8 cellular contexts compared by ENCODE assay signal in the genomic region with DNA sequence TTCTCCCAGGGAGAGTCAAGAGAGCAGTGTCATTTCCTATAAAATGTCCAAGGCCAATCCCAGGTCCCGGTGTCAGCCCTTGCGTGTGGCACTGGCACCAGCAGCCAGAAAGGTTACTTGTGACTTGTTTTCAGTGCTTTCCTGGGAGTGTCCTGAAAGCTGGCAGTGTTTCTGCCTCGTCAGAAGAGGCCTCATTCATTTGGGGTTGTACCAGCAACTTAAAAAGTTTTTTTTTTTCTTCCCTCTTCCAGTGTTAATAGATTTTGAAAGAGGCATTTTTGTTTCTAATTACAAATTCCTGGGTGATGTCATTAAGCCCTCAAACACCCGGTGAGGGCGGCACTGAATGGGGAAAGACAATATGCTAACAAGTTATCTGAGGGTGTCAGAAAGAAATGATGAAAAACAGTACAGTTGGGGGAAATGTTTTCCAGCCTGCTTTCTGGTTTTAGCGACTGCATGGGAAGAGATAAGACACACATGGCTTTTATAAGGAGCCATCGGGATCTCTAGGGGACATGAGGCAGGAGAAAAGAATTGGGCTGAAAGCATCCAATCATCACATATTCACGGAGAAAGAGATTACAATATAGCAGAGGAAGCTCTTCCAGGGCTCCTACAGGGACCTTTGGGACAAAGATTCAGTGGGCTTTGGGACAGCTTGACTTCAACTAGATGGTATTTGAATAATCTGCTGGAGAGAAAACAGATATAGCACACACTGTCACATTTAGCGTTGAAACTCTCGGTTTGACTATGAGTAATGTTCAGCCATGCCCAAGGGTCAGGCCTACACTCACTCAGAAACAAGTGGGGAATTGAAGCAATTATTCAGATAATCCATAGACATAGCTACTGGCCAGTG.
DNase-seq lines count a peak whose midpoint lies in the region; ATAC-seq and TF ChIP-seq lines count a peak whose summit lies in the region.

No MANE protein-coding gene starts in this region.

- ATAC-seq in GM19035 (IDR thresholded peaks at IDR 0.05; ENCODE audit: unreplicated experiment) (peak; percentile 70), HG03196 (IDR thresholded peaks at IDR 0.05; ENCODE audit: unreplicated experiment) (peak; percentile 68)
- peak; percentile 57 for ATAC-seq in stimulated activated effector memory CD8-positive, alpha-beta T cell treated with anti-CD3 and anti-CD28 coated beads, Interleukin-12 subunit alpha, Interleukin-12 subunit beta, amount 100 ng/mL, for 72 hours

- H3K4me3 Mint-ChIP-seq in activated T-helper 1 cell treated with anti-CD3 and anti-CD28 coated beads, Interleukin-12 subunit alpha, Interleukin-12 subunit beta, Interleukin-2, Interleukin-4 antibody, amounts not matched to agents 30 ng/mL and 10 ng/mL and 1 ng/mL, durations not matched to agents 14 hours and 24 hours and 36 hours = no peak overlapping the region
- peak overlapping the region; percentile 8 for H3K4me3 Mint-ChIP-seq in stimulated activated effector memory CD8-positive, alpha-beta T cell treated with anti-CD3 and anti-CD28 coated beads, Interleukin-12 subunit alpha, Interleukin-12 subunit beta, amount 100 ng/mL, for 72 hours

- H3K36me3 Mint-ChIP-seq in activated T-helper 1 cell treated with anti-CD3 and anti-CD28 coated beads, Interleukin-12 subunit alpha, Interleukin-12 subunit beta, Interleukin-2, Interleukin-4 antibody, amounts not matched to agents 30 ng/mL and 10 ng/mL and 1 ng/mL, durations not matched to agents 14 hours and 24 hours and 36 hours (ENCODE audit: low read depth) = no peaks in the 10 kb centered on the region
- peaks cover 12% of the 10 kb centered on the region for H3K36me3 Mint-ChIP-seq in stimulated activated effector memory CD8-positive, alpha-beta T cell treated with anti-CD3 and anti-CD28 coated beads, Interleukin-12 subunit alpha, Interleukin-12 subunit beta, amount 100 ng/mL, for 72 hours

- H3K9me3 Mint-ChIP-seq in activated T-helper 1 cell treated with anti-CD3 and anti-CD28 coated beads, Interleukin-12 subunit alpha, Interleukin-12 subunit beta, Interleukin-2, Interleukin-4 antibody, amounts not matched to agents 30 ng/mL and 10 ng/mL and 1 ng/mL, durations not matched to agents 14 hours and 24 hours and 36 hours = no peaks in the 10 kb centered on the region
- no peaks in the 10 kb centered on the region for H3K9me3 Mint-ChIP-seq in stimulated activated effector memory CD8-positive, alpha-beta T cell treated with anti-CD3 and anti-CD28 coated beads, Interleukin-12 subunit alpha, Interleukin-12 subunit beta, amount 100 ng/mL, for 72 hours

- H3K27me3 ChIP-seq in right atrium auricular region = no peaks in the 10 kb centered on the region

- intact Hi-C loops in activated T-helper 1 cell treated with anti-CD3 and anti-CD28 coated beads, Interleukin-12 subunit alpha, Interleukin-12 subunit beta, Interleukin-2, Interleukin-4 antibody, amounts not matched to agents 30 ng/mL and 10 ng/mL and 1 ng/mL, durations not matched to agents 14 hours and 24 hours and 36 hours (cut with micrococcal nuclease) = loop anchor here (5.0 to 10.0 kb wide), 2 partner anchors 275 to 943 kb away; partner anchors contain the start of gene TSHZ2

- DNase-seq in A172 (ENCODE audit: low spot score) (peak; percentile 71), right atrium auricular region (ENCODE audit: low spot score) (peak; percentile 90), 8988T (no peak), DMS114 treated with DMSO at 0.1 percent for 48 hours (lab: John Stamatoyannopoulos, UW; ENCODE audit: unreplicated experiment) (no peak)
- DNase-seq in activated T-helper 1 cell treated with anti-CD3 and anti-CD28 coated beads, Interleukin-12 subunit alpha, Interleukin-12 subunit beta, Interleukin-2, Interleukin-4 antibody, amounts not matched to agents 30 ng/mL and 10 ng/mL and 1 ng/mL, durations not matched to agents 14 hours and 24 hours and 36 hours (ENCODE audit: low spot score) = no peak
- no peak for DNase-seq in stimulated activated effector memory CD8-positive, alpha-beta T cell treated with anti-CD3 and anti-CD28 coated beads, Interleukin-12 subunit alpha, Interleukin-12 subunit beta, amount 100 ng/mL, for 72 hours (ENCODE audit: low spot score in 2 of 2)

- no peaks in the 10 kb centered on the region for H3K9me3 ChIP-seq in right atrium auricular region

- peak overlapping the region; percentile 30 for H3K27ac Mint-ChIP-seq in activated T-helper 1 cell treated with anti-CD3 and anti-CD28 coated beads, Interleukin-12 subunit alpha, Interleukin-12 subunit beta, Interleukin-2, Interleukin-4 antibody, amounts not matched to agents 30 ng/mL and 10 ng/mL and 1 ng/mL, durations not matched to agents 14 hours and 24 hours and 36 hours
- peak overlapping the region; percentile 17 for H3K27ac Mint-ChIP-seq in stimulated activated effector memory CD8-positive, alpha-beta T cell treated with anti-CD3 and anti-CD28 coated beads, Interleukin-12 subunit alpha, Interleukin-12 subunit beta, amount 100 ng/mL, for 72 hours

- no peak for TF ChIP-seq CTCF in right atrium auricular region (IDR thresholded peaks at IDR 0.05)

- H3K4me3 ChIP-seq in right atrium auricular region = no peak overlapping the region

- H3K4me1 Mint-ChIP-seq in activated T-helper 1 cell treated with anti-CD3 and anti-CD28 coated beads, Interleukin-12 subunit alpha, Interleukin-12 subunit beta, Interleukin-2, Interleukin-4 antibody, amounts not matched to agents 30 ng/mL and 10 ng/mL and 1 ng/mL, durations not matched to agents 14 hours and 24 hours and 36 hours (ENCODE audit: low read depth) = peaks cover 42% of the 10 kb centered on the region
- H3K4me1 Mint-ChIP-seq in stimulated activated effector memory CD8-positive, alpha-beta T cell treated with anti-CD3 and anti-CD28 coated beads, Interleukin-12 subunit alpha, Interleukin-12 subunit beta, amount 100 ng/mL, for 72 hours = peaks cover 35% of the 10 kb centered on the region

- H3K36me3 ChIP-seq in right atrium auricular region = no peaks in the 10 kb centered on the region

- peaks cover 0 to 37% of the 10 kb centered on the region in 2 donors for H3K4me1 ChIP-seq in right atrium auricular region

- no peaks in the 10 kb centered on the region for H3K27me3 Mint-ChIP-seq in activated T-helper 1 cell treated with anti-CD3 and anti-CD28 coated beads, Interleukin-12 subunit alpha, Interleukin-12 subunit beta, Interleukin-2, Interleukin-4 antibody, amounts not matched to agents 30 ng/mL and 10 ng/mL and 1 ng/mL, durations not matched to agents 14 hours and 24 hours and 36 hours (ENCODE audit: insufficient read depth)

- H3K27ac ChIP-seq in right atrium auricular region = peak overlapping the region; percentile 90

Comparison
In these comparisons a context has a peak if more than half of its experiments do, and no peak if none do; other contexts are left out.
1. DNase-seq: peak in A172 (single experiment) and right atrium auricular region (single experiment); none in activated T-helper 1 cell treated with anti-CD3 and anti-CD28 coated beads, Interleukin-12 subunit alpha, Interleukin-12 subunit beta, Interleukin-2, Interleukin-4 antibody, amounts not matched to agents 30 ng/mL and 10 ng/mL and 1 ng/mL, durations not matched to agents 14 hours and 24 hours and 36 hours (single experiment), stimulated activated effector memory CD8-positive, alpha-beta T cell treated with anti-CD3 and anti-CD28 coated beads, Interleukin-12 subunit alpha, Interleukin-12 subunit beta, amount 100 ng/mL, for 72 hours (0 of 2), 8988T (single experiment) and DMS114 treated with DMSO at 0.1 percent for 48 hours (single experiment).
2. Peak in every context shown above with its lines, with median percentiles within 50 percentile points of each other: ATAC-seq.